In genomic region chr17:49880291-49881053, GRCh38 we compare ENCODE assay signal across 1 cellular context.
TF ChIP-seq lines count a peak whose summit lies in the region.

No MANE protein-coding gene starts in this region.

TF ChIP-seq in HepG2, 621 proteins besides CTCF, POLR2A, EP300 and RAD21 (continued from another document and continues in another):
- TF ChIP-seq KIAA2018 (CRISPR knock-in tag; IDR thresholded peaks at IDR 0.05; ENCODE audit: borderline replicate concordance) (no peak), ZNF607 (CRISPR knock-in tag; IDR thresholded peaks at IDR 0.05; ENCODE audit: borderline replicate concordance) (peak; percentile 67; the same call in 1 of the 2 replicates), ETV6 (CRISPR knock-in tag; conservative IDR thresholded peaks at IDR 0.05) (0 out of 2 replicates have a peak, but pooled peaks have one; percentile 22), CHD4 (IDR thresholded peaks at IDR 0.05; ENCODE audit: borderline replicate concordance, low read length) (no peak), ZFAT (CRISPR knock-in tag; conservative IDR thresholded peaks at IDR 0.05) (no peak), KDM5A (IDR thresholded peaks at IDR 0.05; ENCODE audit: borderline replicate concordance, low read length) (no peak), ZNF337 (CRISPR knock-in tag; IDR thresholded peaks at IDR 0.05; ENCODE audit: borderline replicate concordance, low read depth) (no peak), PAXIP1 (CRISPR knock-in tag; conservative IDR thresholded peaks at IDR 0.05) (no peak), MZF1 (CRISPR knock-in tag; IDR thresholded peaks at IDR 0.05; ENCODE audit: borderline replicate concordance) (no peak), ZNF234 (CRISPR knock-in tag; conservative IDR thresholded peaks at IDR 0.05) (peak; percentile 68; the same call in 1 of the 2 replicates), ZNF207 (IDR thresholded peaks at IDR 0.05; ENCODE audit: borderline replicate concordance) (no peak), SRY (CRISPR knock-in tag; IDR thresholded peaks at IDR 0.05) (0 out of 2 replicates have a peak, but pooled peaks have one; percentile 32), GZF1 (CRISPR knock-in tag; IDR thresholded peaks at IDR 0.05) (no peak), TEAD3 (CRISPR knock-in tag; optimal IDR thresholded peaks at IDR 0.05; ENCODE audit: borderline replicate concordance) (peak; percentile 46), ZNF687 (CRISPR knock-in tag; IDR thresholded peaks at IDR 0.05) (peak; percentile 54), ZNF335 (CRISPR knock-in tag; IDR thresholded peaks at IDR 0.05) (0 out of 2 replicates have a peak, but pooled peaks have one; percentile 45), ZNF784 (CRISPR knock-in tag; IDR thresholded peaks at IDR 0.05; ENCODE audit: borderline replicate concordance) (no peak), KDM6A (CRISPR knock-in tag; IDR thresholded peaks at IDR 0.05; ENCODE audit: low read depth) (no peak), ZNF644 (CRISPR knock-in tag; IDR thresholded peaks at IDR 0.05; ENCODE audit: low read depth) (no peak), ZNF224 (CRISPR knock-in tag; IDR thresholded peaks at IDR 0.05) (no peak), ZSCAN30 (CRISPR knock-in tag; IDR thresholded peaks at IDR 0.05) (no peak), XRCC5 (optimal IDR thresholded peaks at IDR 0.05; ENCODE audit: low read length) (peak; percentile 94), SIX1 (CRISPR knock-in tag; IDR thresholded peaks at IDR 0.05; ENCODE audit: borderline replicate concordance) (no peak), E2F1 (CRISPR knock-in tag; IDR thresholded peaks at IDR 0.05) (no peak), KAT8 (CRISPR knock-in tag; IDR thresholded peaks at IDR 0.05) (0 out of 2 replicates have a peak, but pooled peaks have one; percentile 34), KMT2A (CRISPR knock-in tag; IDR thresholded peaks at IDR 0.05) (no peak), GFI1 (CRISPR knock-in tag; IDR thresholded peaks at IDR 0.05; ENCODE audit: borderline replicate concordance) (no peak), NCOA2 (CRISPR knock-in tag; IDR thresholded peaks at IDR 0.05) (no peak), FIP1L1 (IDR thresholded peaks at IDR 0.05; ENCODE audit: borderline replicate concordance, insufficient read depth, low read depth, low read length) (no peak), FOXO4 (CRISPR knock-in tag; conservative IDR thresholded peaks at IDR 0.05) (no peak), MTF1 (CRISPR knock-in tag; IDR thresholded peaks at IDR 0.05) (no peak), ZFP1 (CRISPR knock-in tag; IDR thresholded peaks at IDR 0.05) (no peak), PLRG1 (conservative IDR thresholded peaks at IDR 0.05) (no peak), GPN1 (CRISPR knock-in tag; IDR thresholded peaks at IDR 0.05; ENCODE audit: borderline replicate concordance) (no peak), U2AF1 (optimal IDR thresholded peaks at IDR 0.05; ENCODE audit: low read depth, low read length) (no peak), NRL (CRISPR knock-in tag; IDR thresholded peaks at IDR 0.05; ENCODE audit: borderline replicate concordance) (peak; percentile 44; the same call in 1 of the 2 replicates), MEIS1 (CRISPR knock-in tag; IDR thresholded peaks at IDR 0.05; ENCODE audit: borderline replicate concordance) (peak; percentile 78; the same call in 1 of the 2 replicates), ZNF597 (CRISPR knock-in tag; IDR thresholded peaks at IDR 0.05) (no peak), BATF2 (CRISPR knock-in tag; IDR thresholded peaks at IDR 0.05) (no peak)
